ENCODE assay signal across 10 cellular contexts in the genomic region with DNA sequence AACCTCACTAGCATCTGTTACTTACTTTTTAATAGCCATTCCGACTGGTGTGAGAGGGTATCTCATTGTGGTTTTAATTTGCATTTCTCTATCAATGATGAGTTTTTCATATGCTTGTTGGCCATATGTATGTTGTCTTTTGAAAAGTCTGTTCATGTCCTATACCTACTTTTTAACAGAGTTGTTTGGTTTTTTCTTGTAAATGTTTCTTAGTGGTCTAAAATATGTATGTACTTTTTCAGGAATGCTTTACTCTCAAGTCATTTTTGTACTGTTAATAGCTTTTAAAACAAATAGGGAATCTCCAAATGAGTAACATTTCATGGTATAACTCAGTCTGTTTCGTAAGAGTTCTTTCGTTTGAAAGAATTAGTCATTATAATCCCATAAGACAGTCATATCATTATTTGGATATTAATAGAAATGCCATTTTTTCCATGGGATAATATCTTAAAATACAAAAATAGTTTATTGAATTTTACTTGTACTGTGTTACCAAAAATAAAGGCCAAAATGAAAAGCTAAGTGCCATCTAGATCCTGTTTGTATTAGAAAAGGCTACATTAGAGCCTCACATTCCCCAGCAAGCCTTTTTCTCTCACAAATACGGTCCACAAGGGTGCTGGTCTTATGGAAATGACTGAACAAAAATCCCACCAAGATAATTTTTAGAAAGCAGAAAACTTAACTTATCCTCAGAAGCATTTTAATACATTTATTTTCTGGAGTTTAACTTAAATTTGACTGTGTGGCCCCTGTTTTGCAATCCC.
A peak's percentile ranks its signal among the peaks of the same experiment; 100 is the strongest.
DNase-seq lines count a peak whose midpoint lies in the region; ATAC-seq and TF ChIP-seq lines count a peak whose summit lies in the region.
"Had no signal": no experiment of that assay in that cellular context is flagged by ENCODE, and none has a peak within 500 bp of the region (broad histone marks: within the 10 kb centered on the region; RNA-seq: fewer than 3 reads in every experiment).

No MANE protein-coding gene starts in this region.

- no peak overlapping the region for H2AFZ ChIP-seq in ACC112 (ENCODE audit: low read length, unreplicated experiment)

- H3K4me3 ChIP-seq in ACC112 (ENCODE audit: low read depth, low read length): no peak overlapping the region
- H3K4me3 ChIP-seq in adipocyte (ENCODE audit: low read length): peak overlapping the region; percentile 25
- H3K4me3 ChIP-seq in Caco-2 (ENCODE audit: low read depth, low read length): no peak overlapping the region
- H3K4me3 ChIP-seq: right lobe of liver had no signal

- peak; percentile 82 for ATAC-seq in GM19397 (IDR thresholded peaks at IDR 0.05; ENCODE audit: unreplicated experiment)
- peak; percentile 55 for ATAC-seq in HG02970 (IDR thresholded peaks at IDR 0.05; ENCODE audit: low FRiP score, unreplicated experiment)
- ATAC-seq: right lobe of liver had no signal

- peaks cover 6% of the 10 kb centered on the region for H3K36me3 Mint-ChIP-seq in Caco-2 (ENCODE audit: insufficient read depth, unreplicated experiment)

- intact Hi-C loops in Caco-2 (cut with micrococcal nuclease; ENCODE audit: unreplicated experiment): no loop called here

- H3K27ac Mint-ChIP-seq in Caco-2 (ENCODE audit: unreplicated experiment): no peak overlapping the region

- H3K9me3 ChIP-seq in adipocyte (ENCODE audit: control insufficient read depth, low read length) (no peaks in the 10 kb centered on the region), Caco-2 (no peaks in the 10 kb centered on the region)
- H3K9me3 ChIP-seq: right lobe of liver had no signal

- DNase-seq in adipocyte (ENCODE audit: low read depth): peak; percentile 61
- no peak for DNase-seq in activated effector memory CD4-positive, alpha-beta T cell treated with anti-CD3 and anti-CD28 coated beads, Interleukin-2, amount 50 U/mL, for 16 hours
- DNase-seq in DMS79 treated with DMSO at 0.1 percent for 48 hours (lab: John Stamatoyannopoulos, UW): no peak
- DNase-seq in Caco-2: no peak
- no peak for DNase-seq in NCI-H1105 treated with DMSO at 0.1 percent for 48 hours (lab: John Stamatoyannopoulos, UW)
- DNase-seq: right lobe of liver, SHP77 had no signal

- TF ChIP-seq CTCF in Caco-2 (IDR thresholded peaks at IDR 0.05; ENCODE audit: insufficient read depth in 1 of 2, low read depth in 1 of 2, low read length in 1 of 2, severe bottlenecking in 1 of 2, unreplicated experiment in 1 of 2): no peak

- H3K9ac ChIP-seq in adipocyte (ENCODE audit: low read length): no peak overlapping the region

- H3K4me1 Mint-ChIP-seq in Caco-2 (ENCODE audit: low read depth, unreplicated experiment): no peaks in the 10 kb centered on the region

- H3K36me3 ChIP-seq in ACC112 (ENCODE audit: insufficient read depth, low read length) (no peaks in the 10 kb centered on the region), adipocyte (ENCODE audit: control insufficient read depth, insufficient read depth, low read length, severe bottlenecking) (no peaks in the 10 kb centered on the region), Caco-2 (ENCODE audit: control insufficient read depth, insufficient read depth, low read length) (no peaks in the 10 kb centered on the region)
- H3K36me3 ChIP-seq: right lobe of liver had no signal

- POLR2A ChIA-PET in Caco-2 (lab: Charles Lee): no interaction called here

- H3K27me3 ChIP-seq in ACC112 (ENCODE audit: insufficient read depth, low read length) (no peaks in the 10 kb centered on the region), adipocyte (replicated peaks; ENCODE audit: control insufficient read depth, insufficient read depth, low read length) (no peaks in the 10 kb centered on the region), Caco-2 (replicated peaks; ENCODE audit: control insufficient read depth, insufficient read depth, low read length) (no peaks in the 10 kb centered on the region)
- H3K27me3 ChIP-seq: right lobe of liver had no signal

- no peaks in the 10 kb centered on the region for H3K79me2 ChIP-seq in ACC112 (ENCODE audit: control insufficient read depth, insufficient read depth, low read length, unreplicated experiment)

- H3K4me1 ChIP-seq in ACC112 (ENCODE audit: control insufficient read depth, insufficient read depth, low read length, unreplicated experiment) (peaks cover 10% of the 10 kb centered on the region), adipocyte (ENCODE audit: control insufficient read depth, insufficient read depth, low read length) (peaks cover 17% of the 10 kb centered on the region), Caco-2 (no peaks in the 10 kb centered on the region)
- H3K4me1 ChIP-seq: right lobe of liver had no signal

- no TSS peak for BruUV-seq in Caco-2 (replicated peaks; lab: Mats Ljungman, UMichigan)

- CTCF ChIA-PET in Caco-2 (lab: Charles Lee): no interaction called here

- no peaks in the 10 kb centered on the region for H3K27me3 Mint-ChIP-seq in Caco-2 (ENCODE audit: insufficient read depth, unreplicated experiment)

- H3K27ac ChIP-seq in ACC112 (ENCODE audit: low read depth, low read length): peak overlapping the region; percentile 57
- H3K27ac ChIP-seq: right lobe of liver had no signal

- no peaks in the 10 kb centered on the region for H3K9me3 Mint-ChIP-seq in Caco-2 (ENCODE audit: unreplicated experiment)

- no peak overlapping the region for H3K4me3 Mint-ChIP-seq in Caco-2 (ENCODE audit: unreplicated experiment)
